ENCODE assay signal across 8 cellular contexts in genomic region chr6:136550330-136551071, GRCh38. TPM values are rescaled to one million over a fixed set of nuclear protein-coding genes. Genes with fewer than 3 reads are reported as not detected.
DNase-seq lines count a peak whose midpoint lies in the region; ATAC-seq and TF ChIP-seq lines count a peak whose summit lies in the region.

TSS of gene MAP7 (minus strand) at chr6:136550422. CDS start at chr6:136550408, 14 bp downstream.

- no peaks in the 10 kb centered on the region for H3K79me2 ChIP-seq in osteoblast (ENCODE audit: insufficient read depth, low read length)

- H3K4me3 Mint-ChIP-seq in CD14-positive monocyte (peak within 1 kb of the TSS; percentile 74 to 87), glutamatergic neuron (ENCODE audit: unreplicated experiment) (peak within 1 kb of the TSS; percentile 82)

- DNase-seq in CD14-positive monocyte (ENCODE audit: low spot score) (no peak), RWPE1 (ENCODE audit: low spot score) (peak; percentile 92), glutamatergic neuron (peak; percentile 60), osteoblast (ENCODE audit: insufficient read length, low spot score, missing footprints) (peak; percentile 95), transverse colon (peak; percentile 91)
- DNase-seq in activated gamma-delta T cell treated with anti-CD3 and anti-CD28 coated beads, Interleukin-2, amount 50 U/mL, for 16 hours (ENCODE audit: low read depth) = peak; percentile 37

- no peak for TF ChIP-seq EP300 in transverse colon (IDR thresholded peaks at IDR 0.05; ENCODE audit: low read depth)

- no peaks in the 10 kb centered on the region for H4K20me1 ChIP-seq in osteoblast (ENCODE audit: insufficient read depth, low read length)

- H3K27ac ChIP-seq in RWPE1 (no peak within 1 kb of the TSS), osteoblast (ENCODE audit: low read depth, low read length) (no peak within 1 kb of the TSS), transverse colon (peak within 1 kb of the TSS; percentile 69 to 86 (median 83))

- H3K27ac Mint-ChIP-seq in CD14-positive monocyte (peak within 1 kb of the TSS in 2 of 7 donors; percentile 59 to 68), glutamatergic neuron (ENCODE audit: unreplicated experiment) (no peak within 1 kb of the TSS)

- H3K4me1 Mint-ChIP-seq in CD14-positive monocyte (peaks cover 13% of the 10 kb centered on the region), glutamatergic neuron (ENCODE audit: low read depth, unreplicated experiment) (peaks cover 10% of the 10 kb centered on the region)

- H3K36me3 ChIP-seq in osteoblast (ENCODE audit: insufficient read depth, low read length) (no peaks in the 10 kb centered on the region), transverse colon (no peaks in the 10 kb centered on the region)

- H3K4me2 ChIP-seq in osteoblast (ENCODE audit: insufficient read depth, low read length) = peak within 1 kb of the TSS; percentile 83

- POLR2A ChIA-PET in RWPE1 (lab: Yijun Ruan, JAX; ENCODE audit: low non-redundant PET) = no interaction called here

- H3K9me3 ChIP-seq in osteoblast (ENCODE audit: low read depth, low read length) = no peaks in the 10 kb centered on the region
- H3K9me3 ChIP-seq in transverse colon = no peaks in the 10 kb centered on the region

- H3K9me3 Mint-ChIP-seq in CD14-positive monocyte = peaks cover 0 to 8% (median 0%) of the 10 kb centered on the region in 7 donors
- peaks cover 4% of the 10 kb centered on the region for H3K9me3 Mint-ChIP-seq in glutamatergic neuron (ENCODE audit: unreplicated experiment)

- H3K27me3 ChIP-seq in osteoblast (ENCODE audit: insufficient read depth, low read length) = peaks cover 54% of the 10 kb centered on the region
- H3K27me3 ChIP-seq in transverse colon = peaks cover 2% of the 10 kb centered on the region

- H2AFZ ChIP-seq in osteoblast (ENCODE audit: low read length) = peak within 1 kb of the TSS; percentile 61

- CTCF ChIA-PET in RWPE1 (lab: Yijun Ruan, JAX) = interaction anchor here (0.5 to 1.3 kb wide), 15 partner anchors 9 to 300 kb away, joined by 3 to 7 read pairs (median 4); partner anchors contain the start of gene MAP3K5

- H3K4me3 ChIP-seq in osteoblast (ENCODE audit: insufficient read depth, low read length) = peak within 1 kb of the TSS; percentile 77
- H3K4me3 ChIP-seq in transverse colon = peak within 1 kb of the TSS; percentile 58 to 69 (median 64)

- peak; percentile 91 for TF ChIP-seq CTCF in CD14-positive monocyte (IDR thresholded peaks at IDR 0.05)
- TF ChIP-seq CTCF in RWPE1 (conservative IDR thresholded peaks at IDR 0.05; ENCODE audit: low read depth) = peak; percentile 98
- peak; percentile 99 for TF ChIP-seq CTCF in glutamatergic neuron (IDR thresholded peaks at IDR 0.05; ENCODE audit: partially characterized antibody, unreplicated experiment)
- peak; percentile 53 for TF ChIP-seq CTCF in osteoblast (IDR thresholded peaks at IDR 0.05; ENCODE audit: extremely low read depth, low read depth, low read length)
- peak; percentile 59 to 98 (median 89) for TF ChIP-seq CTCF in transverse colon (IDR thresholded peaks at IDR 0.05)

- 3 to 14% methylated on average over 5 to 41 of the region's 79 CpGs for WGBS in transverse colon (ENCODE audit: low coverage in 1 of 2), 2 donors

- intact Hi-C loops in CD14-positive monocyte (cut with micrococcal nuclease) = no loop called here
- intact Hi-C loops in transverse colon (cut with DNase I; ENCODE audit: low total_unique reads) = no loop called here

- H3K27me3 Mint-ChIP-seq in CD14-positive monocyte (ENCODE audit: low read depth in 3 of 3) = peaks cover 34 to 41% (median 35%) of the 10 kb centered on the region in 3 donors
- H3K27me3 Mint-ChIP-seq in glutamatergic neuron (ENCODE audit: unreplicated experiment) = peaks cover 12% of the 10 kb centered on the region

- TF ChIP-seq POLR2A in transverse colon (IDR thresholded peaks at IDR 0.05) = peak; percentile 61

- ATAC-seq in GM19438 (IDR thresholded peaks at IDR 0.05; ENCODE audit: low read depth, unreplicated experiment) (peak; percentile 69), HG03565 (IDR thresholded peaks at IDR 0.05; ENCODE audit: unreplicated experiment) (peak; percentile 70)

- in situ Hi-C loops in transverse colon (cut with MboI; ENCODE audit: low pct_ligation_motif_present in 1 of 4, low pct_unique_long_range_greater_than_20kb in 1 of 4, low sequenced_read_pairs in 3 of 4) = loop anchor here in 1 of 4 donors (25.0 kb wide), 1 partner anchor 1038 kb away; no protein-coding TSS in a partner anchor

- H3K36me3 Mint-ChIP-seq in CD14-positive monocyte = peaks cover 14 to 20% of the 10 kb centered on the region in 2 donors
- H3K36me3 Mint-ChIP-seq in glutamatergic neuron (ENCODE audit: unreplicated experiment) = no peaks in the 10 kb centered on the region

- H3K4me1 ChIP-seq in osteoblast (ENCODE audit: insufficient read depth, low read length) = peaks cover 10% of the 10 kb centered on the region
- H3K4me1 ChIP-seq in transverse colon = peaks cover 3 to 40% (median 6%) of the 10 kb centered on the region in 4 donors

RNA-seq across cellular contexts. Expression of gene MAP7, which starts in this region (rescaled TPM):
- 1 to 10 TPM; 1.2 to 1.6 TPM for polyA plus RNA-seq in CD14-positive monocyte
- total RNA-seq in glutamatergic neuron (ENCODE audit: unreplicated experiment) (2.2 TPM), osteoblast (1.4 and 1.8 TPM in 2 replicates), transverse colon (10 to 100 TPM; 40.6 to 61.3 (median 46.6) TPM)

Comparison
In these comparisons a context has a peak if more than half of its experiments do, and no peak if none do; other contexts are left out.
1. RNA of gene MAP7 (total RNA-seq): 40.6 to 61.3 TPM in transverse colon; 2.2 TPM in glutamatergic neuron (single experiment) and 1.4 to 1.8 TPM in osteoblast; every median in the first group is over 10 times any median in the second.
2. H3K27ac ChIP-seq: peak in transverse colon (4 of 4); none in RWPE1 (single experiment) and osteoblast (single experiment).
3. Peak in every context shown above with its lines, with median percentiles within 50 percentile points of each other: CTCF ChIP-seq.